24 cellular contexts compared by ENCODE assay signal in the genomic region with DNA sequence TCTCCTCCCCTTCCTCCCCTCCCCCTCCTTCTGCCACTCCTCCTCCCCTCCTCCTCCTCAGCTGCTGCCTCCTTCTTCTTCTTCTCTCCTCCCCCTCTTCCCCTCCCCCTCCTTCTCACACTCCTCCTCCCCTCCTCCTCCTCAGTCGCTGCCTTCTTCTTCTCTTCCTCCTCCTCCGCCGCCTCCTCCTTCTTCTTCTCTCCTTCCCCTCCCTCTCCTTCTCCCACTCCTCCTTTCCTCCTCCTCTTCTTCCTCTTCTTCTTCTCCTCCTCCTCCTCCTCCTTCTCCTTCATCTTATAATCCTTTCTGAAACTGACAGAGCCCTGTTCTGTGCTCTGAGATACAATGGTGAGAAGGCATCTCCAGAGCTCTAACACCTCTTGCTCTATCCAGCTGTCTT.
"Had no signal": no experiment of that assay in that cellular context is flagged by ENCODE, and none has a peak within 500 bp of the region (broad histone marks: within the 10 kb centered on the region; RNA-seq: fewer than 3 reads in every experiment).

No MANE protein-coding gene starts in this region.

- H3K4me3 Mint-ChIP-seq: dendritic cell treated with granulocyte-macrophage colony-stimulating factor and Interleukin-4, amounts not matched to agents 40 ng/mL and 50 ng/mL, for 4 days; effector memory CD8-positive, alpha-beta T cell; endodermal cell; naive thymus-derived CD4-positive, alpha-beta T cell had no signal

- H3K27ac ChIP-seq: colonic mucosa, epithelial cell of prostate, esophagus squamous epithelium, gastrocnemius medialis, heart right ventricle, left lung, lower lobe of right lung had no signal

- H3K4me3 ChIP-seq: colonic mucosa, esophagus squamous epithelium, gastrocnemius medialis, heart right ventricle, left lung, lower lobe of right lung had no signal

- H3K9me3 Mint-ChIP-seq: dendritic cell treated with granulocyte-macrophage colony-stimulating factor and Interleukin-4, amounts not matched to agents 40 ng/mL and 50 ng/mL, for 4 days; effector memory CD8-positive, alpha-beta T cell had no signal

- H3K36me3 ChIP-seq: colonic mucosa, esophagus squamous epithelium, gastrocnemius medialis, heart right ventricle, left lung, lower lobe of right lung had no signal

- H3K27me3 ChIP-seq: colonic mucosa had no signal

- H3K4me1 ChIP-seq: colonic mucosa, esophagus squamous epithelium, gastrocnemius medialis, heart right ventricle, left lung, lower lobe of right lung had no signal

- ATAC-seq: effector memory CD8-positive, alpha-beta T cell; esophagus mucosa; gastrocnemius medialis; heart right ventricle; left cardiac atrium; left ventricle myocardium superior; naive thymus-derived CD4-positive, alpha-beta T cell had no signal

- DNase-seq: colonic mucosa; cortex of kidney; effector CD8-positive, alpha-beta T cell; effector memory CD8-positive, alpha-beta T cell; endodermal cell; erythroblast; esophagus squamous epithelium; foreskin fibroblast; foreskin melanocyte; gastrocnemius medialis; glutamatergic neuron; head of caudate nucleus; heart right ventricle; hippocampal formation; left cardiac atrium; left lung; left ventricle myocardium superior; lower lobe of right lung; mesenchymal stem cell; midbrain; naive thymus-derived CD4-positive, alpha-beta T cell had no signal

- H3K27ac Mint-ChIP-seq: dendritic cell treated with granulocyte-macrophage colony-stimulating factor and Interleukin-4, amounts not matched to agents 40 ng/mL and 50 ng/mL, for 4 days; effector memory CD8-positive, alpha-beta T cell; endodermal cell had no signal

- H3K9me3 ChIP-seq: colonic mucosa, esophagus squamous epithelium, gastrocnemius medialis, heart right ventricle, left lung, lower lobe of right lung had no signal
